9 cellular contexts compared by ENCODE assay signal in the genomic region with DNA sequence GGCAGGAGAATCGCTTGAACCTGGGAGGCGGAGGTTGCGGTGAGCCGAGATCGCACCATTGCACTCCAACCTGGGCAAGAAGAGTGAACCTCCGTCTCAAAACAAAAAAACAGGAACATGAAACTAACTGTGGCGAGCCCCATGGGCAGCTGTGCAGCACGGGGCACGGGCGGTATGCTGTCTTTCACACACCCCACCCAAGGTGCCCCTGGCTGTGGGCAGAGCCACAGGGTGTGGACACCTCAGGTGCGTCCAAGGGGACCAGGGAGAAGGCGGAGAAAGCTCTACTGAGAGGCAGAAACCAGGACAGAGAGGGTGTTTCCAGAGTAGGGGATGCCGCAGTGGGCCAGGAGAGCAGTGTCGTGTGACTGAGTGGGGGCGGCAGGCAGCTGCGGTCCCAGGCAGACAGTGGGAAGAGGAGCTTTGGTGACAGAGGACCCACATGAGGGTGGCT. TPM values are rescaled to one million over a fixed set of nuclear protein-coding genes. Genes with fewer than 3 reads are reported as not detected.
DNase-seq lines count a peak whose midpoint lies in the region; ATAC-seq, FAIRE-seq and TF ChIP-seq lines count a peak whose summit lies in the region.
"Had no signal": no experiment of that assay in that cellular context is flagged by ENCODE, and none has a peak within 500 bp of the region (broad histone marks: within the 10 kb centered on the region; RNA-seq: fewer than 3 reads in every experiment).

No MANE protein-coding gene starts in this region.

- H3K36me3 ChIP-seq in right atrium auricular region (peaks cover 28% of the 10 kb centered on the region), upper lobe of right lung (peaks cover 36% of the 10 kb centered on the region)

- no peaks in the 10 kb centered on the region for H3K4me1 ChIP-seq in right atrium auricular region
- no peaks in the 10 kb centered on the region for H3K4me1 ChIP-seq in upper lobe of right lung

- no peak for FAIRE-seq in frontal cortex (lab: Jason Lieb, UNC)
- FAIRE-seq: K562 had no signal

- TF ChIP-seq CTCF in right atrium auricular region (IDR thresholded peaks at IDR 0.05) (no peak), upper lobe of right lung (IDR thresholded peaks at IDR 0.05) (no peak)

- H3K27me3 ChIP-seq in right atrium auricular region (no peaks in the 10 kb centered on the region), upper lobe of right lung (no peaks in the 10 kb centered on the region)

- H3K4me3 ChIP-seq in right atrium auricular region (no peak overlapping the region), upper lobe of right lung (no peak overlapping the region)
- H3K4me3 ChIP-seq: K562 had no signal

- DNase-seq in Right ventricle myocardium superior (no peak), right atrium auricular region (ENCODE audit: low spot score) (no peak), RPMI8226 (peak; percentile 76), upper lobe of right lung (no peak), frontal cortex (ENCODE audit: low spot score in 2 of 2) (no peak), NCI-H524 treated with DMSO at 0.1 percent for 48 hours (lab: John Stamatoyannopoulos, UW) (no peak), cortex of kidney (lab: John Stamatoyannopoulos, UW) (no peak)

- H3K9me3 ChIP-seq in right atrium auricular region: no peaks in the 10 kb centered on the region
- no peaks in the 10 kb centered on the region for H3K9me3 ChIP-seq in upper lobe of right lung

- intact Hi-C loops in Right ventricle myocardium superior (cut with DNase I) (no loop called here), upper lobe of right lung (cut with DNase I) (no loop called here)

- H3K27ac ChIP-seq in right atrium auricular region: no peak overlapping the region
- H3K27ac ChIP-seq in upper lobe of right lung: no peak overlapping the region

- peak; percentile 38 for ATAC-seq in Right ventricle myocardium superior (ENCODE audit: poor library complexity)
- ATAC-seq in HG02938 (IDR thresholded peaks at IDR 0.05; ENCODE audit: unreplicated experiment): peak; percentile 70
- ATAC-seq in upper lobe of right lung: peak; percentile 71
- ATAC-seq: K562 had no signal

RNA-seq across cellular contexts. Expression of a gene that starts 29.8 kb away (rescaled TPM):
- total RNA-seq in Right ventricle myocardium superior (55.3 TPM), right atrium auricular region (10 to 100 TPM; 28.5 to 30.7 TPM), upper lobe of right lung (69.5 TPM), frontal cortex (45.2 TPM)

RNA-seq across cellular contexts. Expression of a gene that starts 37.4 kb away (rescaled TPM):
- total RNA-seq in Right ventricle myocardium superior (6.6 TPM), right atrium auricular region (1 to 10 TPM; 8.2 to 9.0 TPM), upper lobe of right lung (13.2 TPM), frontal cortex (22.4 TPM)
